9 cellular contexts compared by ENCODE assay signal in the genomic region with DNA sequence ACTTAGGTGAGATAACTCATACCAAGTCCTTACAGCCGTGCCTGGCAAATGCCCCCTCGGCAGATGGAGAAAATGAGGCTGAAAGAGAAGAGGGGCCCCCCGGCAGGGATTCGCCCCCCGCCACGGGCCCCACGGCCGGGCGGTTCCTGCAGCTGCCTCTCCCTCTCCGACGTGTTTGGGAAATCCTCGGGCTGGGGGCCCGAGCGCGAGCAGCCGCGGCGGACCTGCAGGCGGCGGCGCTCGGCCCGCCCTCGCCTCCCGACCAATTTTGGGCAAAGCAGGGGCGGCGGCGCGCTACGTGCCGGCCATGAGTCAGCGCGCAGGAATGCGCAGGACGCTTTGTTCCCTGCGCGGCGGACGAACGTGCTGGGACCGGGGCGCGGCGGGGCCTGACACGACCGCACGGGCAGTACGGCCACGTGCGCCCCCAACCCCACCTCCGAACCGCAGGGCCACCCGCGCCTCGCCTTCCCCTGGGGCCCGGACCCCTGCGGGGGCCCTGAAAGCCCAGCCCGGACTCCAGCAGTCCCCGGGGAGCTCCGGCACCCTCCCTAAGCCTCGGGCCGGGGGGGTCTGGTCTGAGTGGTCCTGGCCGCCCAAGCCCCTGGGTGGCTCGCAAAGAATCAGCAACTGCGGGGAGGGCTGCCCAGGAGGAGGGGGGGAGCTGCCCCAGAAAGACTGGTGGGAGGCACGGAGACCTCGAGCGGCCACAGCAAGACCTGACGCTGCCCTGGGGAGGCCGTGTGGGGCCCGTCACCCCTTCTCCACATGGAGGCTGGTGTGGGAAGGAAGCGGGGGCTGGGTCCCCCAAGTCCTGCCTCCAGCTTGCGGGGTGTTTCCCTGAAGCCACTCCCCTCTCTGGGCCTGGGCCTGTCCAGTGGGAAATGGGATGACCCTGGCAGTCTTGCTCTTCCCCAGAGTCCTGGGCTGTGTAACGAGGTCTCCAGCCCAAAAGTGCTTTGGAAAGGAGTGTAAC. TPM values are rescaled to one million over a fixed set of nuclear protein-coding genes. Genes with fewer than 3 reads are reported as not detected.
DNase-seq lines count a peak whose midpoint lies in the region; ATAC-seq and TF ChIP-seq lines count a peak whose summit lies in the region.
"Had no signal": no experiment of that assay in that cellular context is flagged by ENCODE, and none has a peak within 500 bp of the region (broad histone marks: within the 10 kb centered on the region; RNA-seq: fewer than 3 reads in every experiment).

No MANE protein-coding gene starts in this region.

- peak overlapping the region; percentile 59 for H3K4me3 Mint-ChIP-seq in activated naive CD8-positive, alpha-beta T cell treated with anti-CD3 and anti-CD28 coated beads, Interleukin-2, amount 50 U/mL, for 24 hours
- H3K4me3 Mint-ChIP-seq: CD4-positive, alpha-beta T cell had no signal

- H3K27me3 Mint-ChIP-seq in activated naive CD8-positive, alpha-beta T cell treated with anti-CD3 and anti-CD28 coated beads, Interleukin-2, amount 50 U/mL, for 24 hours: peaks cover 17% of the 10 kb centered on the region

- H3K36me3 Mint-ChIP-seq in activated naive CD8-positive, alpha-beta T cell treated with anti-CD3 and anti-CD28 coated beads, Interleukin-2, amount 50 U/mL, for 24 hours (ENCODE audit: low read depth): no peaks in the 10 kb centered on the region

- intact Hi-C loops in left cardiac atrium (cut with DNase I): no loop called here

- no peak for TF ChIP-seq CTCF in retinal pigment epithelial cell (conservative IDR thresholded peaks at IDR 0.05; ENCODE audit: low read depth, low read length)

- no peak overlapping the region for H3K27ac Mint-ChIP-seq in activated naive CD8-positive, alpha-beta T cell treated with anti-CD3 and anti-CD28 coated beads, Interleukin-2, amount 50 U/mL, for 24 hours
- H3K27ac Mint-ChIP-seq: CD4-positive, alpha-beta T cell had no signal

- peak; percentile 72 for ATAC-seq in activated naive CD8-positive, alpha-beta T cell treated with anti-CD3 and anti-CD28 coated beads, Interleukin-2, amount 50 U/mL, for 24 hours
- ATAC-seq in left cardiac atrium (peak; percentile 83 to 85), HG03196 (IDR thresholded peaks at IDR 0.05; ENCODE audit: unreplicated experiment) (no peak), GM19324 (IDR thresholded peaks at IDR 0.05; ENCODE audit: low FRiP score, unreplicated experiment) (no peak)

- DNase-seq in NCI-H146 (lab: John Stamatoyannopoulos, UW) (peak; percentile 39), NCI-H146 treated with DMSO at 0.1 percent for 48 hours (lab: John Stamatoyannopoulos, UW; ENCODE audit: unreplicated experiment) (no peak), NCI-H1930 (lab: John Stamatoyannopoulos, UW) (peak; percentile 6 to 39), left cardiac atrium (peak; percentile 94), retinal pigment epithelial cell (ENCODE audit: low read depth) (peak; percentile 74)
- DNase-seq in activated naive CD8-positive, alpha-beta T cell treated with anti-CD3 and anti-CD28 coated beads, Interleukin-2, amount 50 U/mL, for 24 hours: peak; percentile 76

- H3K4me3 ChIP-seq in retinal pigment epithelial cell (ENCODE audit: low read length): no peak overlapping the region

- peaks cover 10% of the 10 kb centered on the region for H3K4me1 Mint-ChIP-seq in activated naive CD8-positive, alpha-beta T cell treated with anti-CD3 and anti-CD28 coated beads, Interleukin-2, amount 50 U/mL, for 24 hours

- H3K9me3 Mint-ChIP-seq in activated naive CD8-positive, alpha-beta T cell treated with anti-CD3 and anti-CD28 coated beads, Interleukin-2, amount 50 U/mL, for 24 hours: no peaks in the 10 kb centered on the region
- H3K9me3 Mint-ChIP-seq: CD4-positive, alpha-beta T cell had no signal

RNA-seq across cellular contexts. Expression of a gene that starts 11.9 kb away (rescaled TPM):
- total RNA-seq in left cardiac atrium: 1 to 10 TPM in 1 of 2 donors, under 1 TPM in 1; 0.18 to 1.2 TPM
- total RNA-seq: CD4-positive, alpha-beta T cell had no signal

Comparison
In these comparisons a context has a peak if more than half of its experiments do, and no peak if none do; other contexts are left out.
1. ATAC-seq: peak in activated naive CD8-positive, alpha-beta T cell treated with anti-CD3 and anti-CD28 coated beads, Interleukin-2, amount 50 U/mL, for 24 hours (single experiment) and left cardiac atrium (2 of 2); none in HG03196 (single experiment) and GM19324 (single experiment).